1 cellular context compared by ENCODE assay signal in the genomic region with DNA sequence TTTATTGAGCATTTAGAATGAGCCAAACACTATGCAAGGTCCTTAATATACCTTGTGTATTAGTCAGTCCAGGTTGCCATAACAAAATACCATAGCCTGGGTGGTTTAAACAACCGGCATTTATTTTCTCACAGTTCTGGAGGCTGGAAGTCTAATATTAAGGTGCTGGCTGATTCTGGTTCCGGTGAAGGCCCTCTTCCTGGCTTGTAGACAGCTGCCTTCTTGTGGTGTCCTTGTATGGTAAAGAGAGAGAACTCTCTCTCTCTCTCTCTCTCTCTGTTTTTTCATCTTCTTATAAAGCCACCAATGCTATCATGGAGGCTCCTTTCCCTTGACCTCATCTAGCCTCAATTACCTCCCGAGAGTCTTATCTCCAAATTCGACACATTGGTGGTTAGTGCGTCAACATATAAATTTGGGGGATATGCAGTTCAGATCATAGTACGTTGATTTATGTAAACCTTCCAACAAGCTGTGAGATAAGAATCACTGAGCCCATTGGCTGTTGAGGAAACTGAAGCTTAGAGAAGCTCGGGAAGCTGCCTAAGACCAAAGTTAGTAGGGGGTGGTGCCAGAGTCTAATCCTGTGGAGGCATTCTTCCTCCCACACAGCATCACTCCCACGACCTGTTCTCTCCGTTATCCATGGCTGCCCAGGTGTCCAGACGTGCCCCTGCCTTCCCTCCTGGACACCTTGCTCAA.
TF ChIP-seq lines count a peak whose summit lies in the region.

No MANE protein-coding gene starts in this region.

TF ChIP-seq in HEK293, 187 proteins besides CTCF, POLR2A, EP300 and RAD21 (continued from another document and continues in another):
- TF ChIP-seq, protein P1, sequence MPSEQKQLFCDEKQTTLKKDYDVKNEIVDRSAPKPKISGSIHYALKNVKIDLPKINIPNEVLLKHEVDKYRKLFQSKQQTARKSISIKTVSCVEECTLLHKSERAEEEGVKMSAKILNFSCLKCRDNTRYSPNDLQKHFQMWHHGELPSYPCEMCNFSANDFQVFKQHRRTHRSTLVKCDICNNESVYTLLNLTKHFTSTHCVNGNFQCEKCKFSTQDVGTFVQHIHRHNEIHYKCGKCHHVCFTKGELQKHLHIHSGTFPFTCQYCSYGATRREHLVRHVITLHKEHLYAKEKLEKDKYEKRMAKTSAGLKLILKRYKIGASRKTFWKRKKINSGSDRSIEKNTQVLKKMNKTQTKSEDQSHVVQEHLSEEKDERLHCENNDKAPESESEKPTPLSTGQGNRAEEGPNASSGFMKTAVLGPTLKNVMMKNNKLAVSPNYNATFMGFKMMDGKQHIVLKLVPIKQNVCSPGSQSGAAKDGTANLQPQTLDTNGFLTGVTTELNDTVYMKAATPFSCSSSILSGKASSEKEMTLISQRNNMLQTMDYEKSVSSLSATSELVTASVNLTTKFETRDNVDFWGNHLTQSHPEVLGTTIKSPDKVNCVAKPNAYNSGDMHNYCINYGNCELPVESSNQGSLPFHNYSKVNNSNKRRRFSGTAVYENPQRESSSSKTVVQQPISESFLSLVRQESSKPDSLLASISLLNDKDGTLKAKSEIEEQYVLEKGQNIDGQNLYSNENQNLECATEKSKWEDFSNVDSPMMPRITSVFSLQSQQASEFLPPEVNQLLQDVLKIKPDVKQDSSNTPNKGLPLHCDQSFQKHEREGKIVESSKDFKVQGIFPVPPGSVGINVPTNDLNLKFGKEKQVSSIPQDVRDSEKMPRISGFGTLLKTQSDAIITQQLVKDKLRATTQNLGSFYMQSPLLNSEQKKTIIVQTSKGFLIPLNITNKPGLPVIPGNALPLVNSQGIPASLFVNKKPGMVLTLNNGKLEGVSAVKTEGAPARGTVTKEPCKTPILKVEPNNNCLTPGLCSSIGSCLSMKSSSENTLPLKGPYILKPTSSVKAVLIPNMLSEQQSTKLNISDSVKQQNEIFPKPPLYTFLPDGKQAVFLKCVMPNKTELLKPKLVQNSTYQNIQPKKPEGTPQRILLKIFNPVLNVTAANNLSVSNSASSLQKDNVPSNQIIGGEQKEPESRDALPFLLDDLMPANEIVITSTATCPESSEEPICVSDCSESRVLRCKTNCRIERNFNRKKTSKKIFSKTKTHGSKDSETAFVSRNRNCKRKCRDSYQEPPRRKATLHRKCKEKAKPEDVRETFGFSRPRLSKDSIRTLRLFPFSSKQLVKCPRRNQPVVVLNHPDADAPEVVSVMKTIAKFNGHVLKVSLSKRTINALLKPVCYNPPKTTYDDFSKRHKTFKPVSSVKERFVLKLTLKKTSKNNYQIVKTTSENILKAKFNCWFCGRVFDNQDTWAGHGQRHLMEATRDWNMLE (tag by site-specific recombination; conservative IDR thresholded peaks at IDR 0.05; ENCODE audit: low read depth), result 0 out of 2 replicates have a peak, but pooled peaks have one; percentile 20
- TF ChIP-seq ZBTB8A (tag by site-specific recombination; IDR thresholded peaks at IDR 0.05), result no peak
- TF ChIP-seq ZNF121 (tag by site-specific recombination; IDR thresholded peaks at IDR 0.05), result no peak
- TF ChIP-seq ZNF248 (tag by site-specific recombination; IDR thresholded peaks at IDR 0.05), result no peak
- TF ChIP-seq HOXC10 (CRISPR knock-in tag; IDR thresholded peaks at IDR 0.05), result no peak
- no peak for TF ChIP-seq ZNF707 (tag by site-specific recombination; IDR thresholded peaks at IDR 0.05)
- TF ChIP-seq EGR2 (tag by site-specific recombination; IDR thresholded peaks at IDR 0.05; ENCODE audit: low read depth), result peak; percentile 65; the same call in 1 of the 2 replicates
- no peak for TF ChIP-seq HOXA7 (CRISPR knock-in tag; IDR thresholded peaks at IDR 0.05; ENCODE audit: borderline replicate concordance)
- no peak for TF ChIP-seq ZSCAN23 (tag by site-specific recombination; IDR thresholded peaks at IDR 0.05)
- TF ChIP-seq ZNF433 (tag by site-specific recombination; IDR thresholded peaks at IDR 0.05; ENCODE audit: low read depth), result no peak
- TF ChIP-seq, protein P2, sequence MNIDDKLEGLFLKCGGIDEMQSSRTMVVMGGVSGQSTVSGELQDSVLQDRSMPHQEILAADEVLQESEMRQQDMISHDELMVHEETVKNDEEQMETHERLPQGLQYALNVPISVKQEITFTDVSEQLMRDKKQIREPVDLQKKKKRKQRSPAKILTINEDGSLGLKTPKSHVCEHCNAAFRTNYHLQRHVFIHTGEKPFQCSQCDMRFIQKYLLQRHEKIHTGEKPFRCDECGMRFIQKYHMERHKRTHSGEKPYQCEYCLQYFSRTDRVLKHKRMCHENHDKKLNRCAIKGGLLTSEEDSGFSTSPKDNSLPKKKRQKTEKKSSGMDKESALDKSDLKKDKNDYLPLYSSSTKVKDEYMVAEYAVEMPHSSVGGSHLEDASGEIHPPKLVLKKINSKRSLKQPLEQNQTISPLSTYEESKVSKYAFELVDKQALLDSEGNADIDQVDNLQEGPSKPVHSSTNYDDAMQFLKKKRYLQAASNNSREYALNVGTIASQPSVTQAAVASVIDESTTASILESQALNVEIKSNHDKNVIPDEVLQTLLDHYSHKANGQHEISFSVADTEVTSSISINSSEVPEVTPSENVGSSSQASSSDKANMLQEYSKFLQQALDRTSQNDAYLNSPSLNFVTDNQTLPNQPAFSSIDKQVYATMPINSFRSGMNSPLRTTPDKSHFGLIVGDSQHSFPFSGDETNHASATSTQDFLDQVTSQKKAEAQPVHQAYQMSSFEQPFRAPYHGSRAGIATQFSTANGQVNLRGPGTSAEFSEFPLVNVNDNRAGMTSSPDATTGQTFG (tag by site-specific recombination; IDR thresholded peaks at IDR 0.05; ENCODE audit: borderline replicate concordance), result no peak
- TF ChIP-seq, protein P3, sequence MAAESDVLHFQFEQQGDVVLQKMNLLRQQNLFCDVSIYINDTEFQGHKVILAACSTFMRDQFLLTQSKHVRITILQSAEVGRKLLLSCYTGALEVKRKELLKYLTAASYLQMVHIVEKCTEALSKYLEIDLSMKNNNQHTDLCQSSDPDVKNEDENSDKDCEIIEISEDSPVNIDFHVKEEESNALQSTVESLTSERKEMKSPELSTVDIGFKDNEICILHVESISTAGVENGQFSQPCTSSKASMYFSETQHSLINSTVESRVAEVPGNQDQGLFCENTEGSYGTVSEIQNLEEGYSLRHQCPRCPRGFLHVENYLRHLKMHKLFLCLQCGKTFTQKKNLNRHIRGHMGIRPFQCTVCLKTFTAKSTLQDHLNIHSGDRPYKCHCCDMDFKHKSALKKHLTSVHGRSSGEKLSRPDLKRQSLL (tag by site-specific recombination; IDR thresholded peaks at IDR 0.05), result no peak
- no peak for TF ChIP-seq ZNF174 (tag by site-specific recombination; IDR thresholded peaks at IDR 0.05)
- TF ChIP-seq IKZF3 (tag by site-specific recombination; IDR thresholded peaks at IDR 0.05), result no peak
- TF ChIP-seq, protein P4, sequence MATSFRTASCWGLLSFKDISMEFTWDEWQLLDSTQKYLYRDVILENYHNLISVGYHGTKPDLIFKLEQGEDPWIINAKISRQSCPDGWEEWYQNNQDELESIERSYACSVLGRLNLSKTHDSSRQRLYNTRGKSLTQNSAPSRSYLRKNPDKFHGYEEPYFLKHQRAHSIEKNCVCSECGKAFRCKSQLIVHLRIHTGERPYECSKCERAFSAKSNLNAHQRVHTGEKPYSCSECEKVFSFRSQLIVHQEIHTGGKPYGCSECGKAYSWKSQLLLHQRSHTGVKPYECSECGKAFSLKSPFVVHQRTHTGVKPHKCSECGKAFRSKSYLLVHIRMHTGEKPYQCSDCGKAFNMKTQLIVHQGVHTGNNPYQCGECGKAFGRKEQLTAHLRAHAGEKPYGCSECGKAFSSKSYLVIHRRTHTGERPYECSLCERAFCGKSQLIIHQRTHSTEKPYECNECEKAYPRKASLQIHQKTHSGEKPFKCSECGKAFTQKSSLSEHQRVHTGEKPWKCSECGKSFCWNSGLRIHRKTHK (tag by site-specific recombination; IDR thresholded peaks at IDR 0.05), result no peak
- TF ChIP-seq ZNF10 (tag by site-specific recombination; IDR thresholded peaks at IDR 0.05), result no peak
- no peak for TF ChIP-seq ZNF19 (tag by site-specific recombination; IDR thresholded peaks at IDR 0.05; ENCODE audit: low read depth)
- peak; percentile 44; the same call in 1 of the 2 replicates for TF ChIP-seq FEZF1 (tag by site-specific recombination; IDR thresholded peaks at IDR 0.05)
- peak; percentile 57; the same call in 1 of the 2 replicates for TF ChIP-seq ZBTB21 (tag by site-specific recombination; IDR thresholded peaks at IDR 0.05)
- TF ChIP-seq MEIS1 (CRISPR knock-in tag; IDR thresholded peaks at IDR 0.05; ENCODE audit: borderline replicate concordance), result no peak
- TF ChIP-seq ZNF521 (tag by site-specific recombination; IDR thresholded peaks at IDR 0.05), result no peak
- peak; percentile 38; the same call in 1 of the 2 replicates for TF ChIP-seq WT1 (tag by site-specific recombination; IDR thresholded peaks at IDR 0.05)
- no peak for TF ChIP-seq GLI4 (tag by site-specific recombination; IDR thresholded peaks at IDR 0.05)
- TF ChIP-seq ZNF473 (tag by site-specific recombination; IDR thresholded peaks at IDR 0.05), result no peak
- no peak for TF ChIP-seq SP2 (tag by site-specific recombination; IDR thresholded peaks at IDR 0.05)
- TF ChIP-seq ZFP69B (tag by site-specific recombination; IDR thresholded peaks at IDR 0.05), result no peak
- no peak for TF ChIP-seq ZNF169 (tag by site-specific recombination; IDR thresholded peaks at IDR 0.05)
- TF ChIP-seq ZNF549 (tag by site-specific recombination; IDR thresholded peaks at IDR 0.05), result no peak
- TF ChIP-seq ZBTB48 (tag by site-specific recombination; IDR thresholded peaks at IDR 0.05), result no peak
- TF ChIP-seq, protein P5, sequence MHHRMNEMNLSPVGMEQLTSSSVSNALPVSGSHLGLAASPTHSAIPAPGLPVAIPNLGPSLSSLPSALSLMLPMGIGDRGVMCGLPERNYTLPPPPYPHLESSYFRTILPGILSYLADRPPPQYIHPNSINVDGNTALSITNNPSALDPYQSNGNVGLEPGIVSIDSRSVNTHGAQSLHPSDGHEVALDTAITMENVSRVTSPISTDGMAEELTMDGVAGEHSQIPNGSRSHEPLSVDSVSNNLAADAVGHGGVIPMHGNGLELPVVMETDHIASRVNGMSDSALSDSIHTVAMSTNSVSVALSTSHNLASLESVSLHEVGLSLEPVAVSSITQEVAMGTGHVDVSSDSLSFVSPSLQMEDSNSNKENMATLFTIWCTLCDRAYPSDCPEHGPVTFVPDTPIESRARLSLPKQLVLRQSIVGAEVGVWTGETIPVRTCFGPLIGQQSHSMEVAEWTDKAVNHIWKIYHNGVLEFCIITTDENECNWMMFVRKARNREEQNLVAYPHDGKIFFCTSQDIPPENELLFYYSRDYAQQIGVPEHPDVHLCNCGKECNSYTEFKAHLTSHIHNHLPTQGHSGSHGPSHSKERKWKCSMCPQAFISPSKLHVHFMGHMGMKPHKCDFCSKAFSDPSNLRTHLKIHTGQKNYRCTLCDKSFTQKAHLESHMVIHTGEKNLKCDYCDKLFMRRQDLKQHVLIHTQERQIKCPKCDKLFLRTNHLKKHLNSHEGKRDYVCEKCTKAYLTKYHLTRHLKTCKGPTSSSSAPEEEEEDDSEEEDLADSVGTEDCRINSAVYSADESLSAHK (tag by site-specific recombination; IDR thresholded peaks at IDR 0.05), result no peak
- TF ChIP-seq ZNF266 (tag by site-specific recombination; IDR thresholded peaks at IDR 0.05; ENCODE audit: low read depth), result no peak
- no peak for TF ChIP-seq ZNF292 (tag by site-specific recombination; IDR thresholded peaks at IDR 0.05; ENCODE audit: borderline replicate concordance, low read depth)
- TF ChIP-seq ZNF2 (tag by site-specific recombination; IDR thresholded peaks at IDR 0.05), result no peak
- TF ChIP-seq, protein P6, sequence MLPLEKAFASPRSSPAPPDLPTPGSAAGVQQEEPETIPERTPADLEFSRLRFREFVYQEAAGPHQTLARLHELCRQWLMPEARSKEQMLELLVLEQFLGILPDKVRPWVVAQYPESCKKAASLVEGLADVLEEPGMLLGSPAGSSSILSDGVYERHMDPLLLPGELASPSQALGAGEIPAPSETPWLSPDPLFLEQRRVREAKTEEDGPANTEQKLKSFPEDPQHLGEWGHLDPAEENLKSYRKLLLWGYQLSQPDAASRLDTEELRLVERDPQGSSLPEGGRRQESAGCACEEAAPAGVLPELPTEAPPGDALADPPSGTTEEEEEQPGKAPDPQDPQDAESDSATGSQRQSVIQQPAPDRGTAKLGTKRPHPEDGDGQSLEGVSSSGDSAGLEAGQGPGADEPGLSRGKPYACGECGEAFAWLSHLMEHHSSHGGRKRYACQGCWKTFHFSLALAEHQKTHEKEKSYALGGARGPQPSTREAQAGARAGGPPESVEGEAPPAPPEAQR (tag by site-specific recombination; IDR thresholded peaks at IDR 0.05), result no peak
- TF ChIP-seq ZNF239 (tag by site-specific recombination; IDR thresholded peaks at IDR 0.05), result no peak
- no peak for TF ChIP-seq ZNF830 (tag by site-specific recombination; IDR thresholded peaks at IDR 0.05; ENCODE audit: low read depth)
- TF ChIP-seq ZNF404 (tag by site-specific recombination; IDR thresholded peaks at IDR 0.05), result no peak
- peak; percentile 78 for TF ChIP-seq ZFHX2 (tag by site-specific recombination; conservative IDR thresholded peaks at IDR 0.05)
- TF ChIP-seq ZNF132 (tag by site-specific recombination; IDR thresholded peaks at IDR 0.05; ENCODE audit: borderline replicate concordance), result no peak
- TF ChIP-seq ZNF677 (tag by site-specific recombination; IDR thresholded peaks at IDR 0.05), result no peak
- no peak for TF ChIP-seq ZNF626 (tag by site-specific recombination; IDR thresholded peaks at IDR 0.05)
- no peak for TF ChIP-seq ZNF394 (tag by site-specific recombination; IDR thresholded peaks at IDR 0.05; ENCODE audit: borderline replicate concordance)
- TF ChIP-seq, protein P7, sequence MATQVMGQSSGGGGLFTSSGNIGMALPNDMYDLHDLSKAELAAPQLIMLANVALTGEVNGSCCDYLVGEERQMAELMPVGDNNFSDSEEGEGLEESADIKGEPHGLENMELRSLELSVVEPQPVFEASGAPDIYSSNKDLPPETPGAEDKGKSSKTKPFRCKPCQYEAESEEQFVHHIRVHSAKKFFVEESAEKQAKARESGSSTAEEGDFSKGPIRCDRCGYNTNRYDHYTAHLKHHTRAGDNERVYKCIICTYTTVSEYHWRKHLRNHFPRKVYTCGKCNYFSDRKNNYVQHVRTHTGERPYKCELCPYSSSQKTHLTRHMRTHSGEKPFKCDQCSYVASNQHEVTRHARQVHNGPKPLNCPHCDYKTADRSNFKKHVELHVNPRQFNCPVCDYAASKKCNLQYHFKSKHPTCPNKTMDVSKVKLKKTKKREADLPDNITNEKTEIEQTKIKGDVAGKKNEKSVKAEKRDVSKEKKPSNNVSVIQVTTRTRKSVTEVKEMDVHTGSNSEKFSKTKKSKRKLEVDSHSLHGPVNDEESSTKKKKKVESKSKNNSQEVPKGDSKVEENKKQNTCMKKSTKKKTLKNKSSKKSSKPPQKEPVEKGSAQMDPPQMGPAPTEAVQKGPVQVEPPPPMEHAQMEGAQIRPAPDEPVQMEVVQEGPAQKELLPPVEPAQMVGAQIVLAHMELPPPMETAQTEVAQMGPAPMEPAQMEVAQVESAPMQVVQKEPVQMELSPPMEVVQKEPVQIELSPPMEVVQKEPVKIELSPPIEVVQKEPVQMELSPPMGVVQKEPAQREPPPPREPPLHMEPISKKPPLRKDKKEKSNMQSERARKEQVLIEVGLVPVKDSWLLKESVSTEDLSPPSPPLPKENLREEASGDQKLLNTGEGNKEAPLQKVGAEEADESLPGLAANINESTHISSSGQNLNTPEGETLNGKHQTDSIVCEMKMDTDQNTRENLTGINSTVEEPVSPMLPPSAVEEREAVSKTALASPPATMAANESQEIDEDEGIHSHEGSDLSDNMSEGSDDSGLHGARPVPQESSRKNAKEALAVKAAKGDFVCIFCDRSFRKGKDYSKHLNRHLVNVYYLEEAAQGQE (tag by site-specific recombination; IDR thresholded peaks at IDR 0.05), result no peak
- no peak for TF ChIP-seq REPIN1 (tag by site-specific recombination; IDR thresholded peaks at IDR 0.05; ENCODE audit: low read depth)
